Comparison of ENCODE assay signal across 29 cellular contexts in the genomic region with DNA sequence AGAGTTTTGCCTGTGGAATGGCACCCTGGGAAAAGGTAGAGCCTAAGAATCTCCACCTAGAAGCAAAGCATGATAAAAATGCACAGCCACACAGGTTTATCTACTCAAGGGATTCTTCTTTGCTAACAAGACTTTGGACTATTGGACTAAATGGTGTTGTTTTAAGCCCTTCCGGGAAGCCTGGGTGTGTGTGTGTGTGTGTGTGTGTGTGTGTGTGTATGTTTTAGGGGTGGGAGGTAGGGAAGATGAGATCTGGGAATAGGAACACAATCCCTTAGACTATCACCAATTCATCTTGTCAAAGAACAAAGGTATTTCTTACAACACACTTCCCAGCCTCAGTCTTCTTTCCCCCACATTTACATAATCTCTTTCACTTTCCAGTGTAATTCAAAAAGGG.
"Had no signal": no experiment of that assay in that cellular context is flagged by ENCODE, and none has a peak within 500 bp of the region (broad histone marks: within the 10 kb centered on the region; RNA-seq: fewer than 3 reads in every experiment).

No MANE protein-coding gene starts in this region.

- H3K4me3 ChIP-seq: neural progenitor cell, ovary, psoas muscle, skin epidermis, smooth muscle cell, spleen, stomach, thoracic aorta, thyroid gland, tibial nerve, upper lobe of left lung, uterus had no signal

- H3K27ac Mint-ChIP-seq: naive thymus-derived CD4-positive, alpha-beta T cell; natural killer cell; nephron; neural progenitor cell; progenitor cell of endocrine pancreas; stimulated activated effector memory CD8-positive, alpha-beta T cell treated with anti-CD3 and anti-CD28 coated beads, Interleukin-12 subunit alpha, Interleukin-12 subunit beta, amount 100 ng/mL, for 72 hours; stimulated activated naive B cell treated with anti-CD40 and anti-IgM and Interleukin-4, amounts not matched to agents 10 μg/mL and 1 μg/mL and 100 μg/mL, for 72 hours; stimulated activated naive CD8-positive, alpha-beta T cell treated with anti-CD3 and anti-CD28 coated beads, Interleukin-15, Interleukin-2, amounts not matched to agents 100 ng/mL and 50 ng/mL, for 24 hours had no signal

- H3K4me2 ChIP-seq: neural progenitor cell, smooth muscle cell had no signal

- H3K4me1 ChIP-seq: neural progenitor cell, parathyroid adenoma, psoas muscle, spleen, stomach, thyroid gland, tibial nerve, uterus had no signal

- H3K4me1 Mint-ChIP-seq: naive thymus-derived CD4-positive, alpha-beta T cell; natural killer cell; nephron; neural progenitor cell; stimulated activated effector memory CD8-positive, alpha-beta T cell treated with anti-CD3 and anti-CD28 coated beads, Interleukin-12 subunit alpha, Interleukin-12 subunit beta, amount 100 ng/mL, for 72 hours; stimulated activated naive B cell treated with anti-CD40 and anti-IgM and Interleukin-4, amounts not matched to agents 10 μg/mL and 1 μg/mL and 100 μg/mL, for 72 hours had no signal

- H3K9me3 Mint-ChIP-seq: natural killer cell; neural progenitor cell; stimulated activated effector memory CD8-positive, alpha-beta T cell treated with anti-CD3 and anti-CD28 coated beads, Interleukin-12 subunit alpha, Interleukin-12 subunit beta, amount 100 ng/mL, for 72 hours; stimulated activated naive CD8-positive, alpha-beta T cell treated with anti-CD3 and anti-CD28 coated beads, Interleukin-15, Interleukin-2, amounts not matched to agents 100 ng/mL and 50 ng/mL, for 24 hours had no signal

- H3K27me3 ChIP-seq: neural progenitor cell, ovary, spleen, stomach, thyroid gland, tibial nerve, upper lobe of left lung, uterus had no signal

- DNase-seq: naive thymus-derived CD4-positive, alpha-beta T cell; natural killer cell; occipital lobe; ovary; posterior cingulate gyrus; psoas muscle; right cardiac atrium; spleen; stimulated activated CD4-positive, alpha-beta T cell treated with anti-CD3 and anti-CD28 coated beads, Interleukin-12 subunit alpha, Interleukin-12 subunit beta, amount 100 ng/mL, for 4 hours; stimulated activated CD4-positive, alpha-beta T cell treated with anti-CD3 and anti-CD28 coated beads, Interleukin-1b, Interleukin-23, amount 100 ng/mL, for 48 hours; stimulated activated CD4-positive, alpha-beta T cell treated with anti-CD3 and anti-CD28 coated beads, Interleukin-4, amount 100 ng/mL, for 1 hour; stimulated activated naive B cell treated with anti-CD40 and anti-IgM and Interleukin-4, amounts not matched to agents 10 μg/mL and 1 μg/mL and 100 μg/mL, for 72 hours; stimulated activated naive CD4-positive, alpha-beta T cell treated with Interleukin-2 at 50 U/mL for 16 hours; stomach; thyroid gland; trophoblast cell; upper lobe of left lung; uterus had no signal

- H3K9me3 ChIP-seq: ovary, psoas muscle, thoracic aorta, thyroid gland, tibial nerve, upper lobe of left lung, uterus had no signal

- H3K27me3 Mint-ChIP-seq: progenitor cell of endocrine pancreas; stimulated activated naive B cell treated with anti-CD40 and anti-IgM and Interleukin-4, amounts not matched to agents 10 μg/mL and 1 μg/mL and 100 μg/mL, for 72 hours; stimulated activated naive CD8-positive, alpha-beta T cell treated with anti-CD3 and anti-CD28 coated beads, Interleukin-15, Interleukin-2, amounts not matched to agents 100 ng/mL and 50 ng/mL, for 24 hours had no signal

- ATAC-seq: naive thymus-derived CD4-positive, alpha-beta T cell; natural killer cell; psoas muscle; right cardiac atrium; sciatic nerve; stimulated activated effector memory CD8-positive, alpha-beta T cell treated with anti-CD3 and anti-CD28 coated beads, Interleukin-12 subunit alpha, Interleukin-12 subunit beta, amount 100 ng/mL, for 72 hours; stimulated activated naive B cell treated with anti-CD40 and anti-IgM and Interleukin-4, amounts not matched to agents 10 μg/mL and 1 μg/mL and 100 μg/mL, for 72 hours had no signal

- H3K27ac ChIP-seq: neural progenitor cell, ovary, parathyroid adenoma, psoas muscle, skin epidermis, spleen, stomach, thoracic aorta, thyroid gland, tibial nerve, upper lobe of left lung, uterus had no signal

- H3K36me3 ChIP-seq: neural progenitor cell, ovary, spleen, stomach, thoracic aorta, thyroid gland, tibial nerve, upper lobe of left lung, uterus had no signal

- H3K4me3 Mint-ChIP-seq: naive thymus-derived CD4-positive, alpha-beta T cell; natural killer cell; nephron; neural progenitor cell; stimulated activated effector memory CD8-positive, alpha-beta T cell treated with anti-CD3 and anti-CD28 coated beads, Interleukin-12 subunit alpha, Interleukin-12 subunit beta, amount 100 ng/mL, for 72 hours; stimulated activated naive B cell treated with anti-CD40 and anti-IgM and Interleukin-4, amounts not matched to agents 10 μg/mL and 1 μg/mL and 100 μg/mL, for 72 hours; stimulated activated naive CD8-positive, alpha-beta T cell treated with anti-CD3 and anti-CD28 coated beads, Interleukin-15, Interleukin-2, amounts not matched to agents 100 ng/mL and 50 ng/mL, for 24 hours had no signal

- H3K79me2 ChIP-seq: parathyroid adenoma had no signal

- H3K36me3 Mint-ChIP-seq: naive thymus-derived CD4-positive, alpha-beta T cell; natural killer cell; neural progenitor cell; stimulated activated effector memory CD8-positive, alpha-beta T cell treated with anti-CD3 and anti-CD28 coated beads, Interleukin-12 subunit alpha, Interleukin-12 subunit beta, amount 100 ng/mL, for 72 hours; stimulated activated naive B cell treated with anti-CD40 and anti-IgM and Interleukin-4, amounts not matched to agents 10 μg/mL and 1 μg/mL and 100 μg/mL, for 72 hours had no signal

- H2AFZ ChIP-seq: neural progenitor cell, parathyroid adenoma had no signal

- H3K9ac ChIP-seq: neural progenitor cell, parathyroid adenoma had no signal
